16 cellular contexts compared by ENCODE assay signal in the genomic region with DNA sequence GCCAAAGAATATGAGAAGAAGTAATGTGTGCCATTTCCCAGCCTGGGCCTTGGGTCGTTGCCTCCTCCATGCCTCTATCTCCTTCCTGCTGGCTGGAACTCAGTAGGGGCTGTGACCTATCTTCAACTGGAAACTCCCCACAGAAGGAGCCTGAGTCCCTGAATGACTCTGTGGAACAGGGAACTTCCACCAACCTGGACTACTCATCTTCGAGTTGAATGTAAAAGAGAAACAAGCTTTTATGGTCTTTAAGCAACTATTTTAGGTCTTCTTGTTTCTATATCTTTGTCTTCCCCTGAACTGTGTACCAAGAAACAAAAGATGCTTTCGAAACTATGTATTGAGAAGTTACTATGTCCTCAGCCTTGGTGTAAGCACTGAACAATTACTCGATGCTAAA.
DNase-seq lines count a peak whose midpoint lies in the region; ATAC-seq and TF ChIP-seq lines count a peak whose summit lies in the region.
"Had no signal": no experiment of that assay in that cellular context is flagged by ENCODE, and none has a peak within 500 bp of the region (broad histone marks: within the 10 kb centered on the region; RNA-seq: fewer than 3 reads in every experiment).

No MANE protein-coding gene starts in this region.

- intact Hi-C loops in dorsolateral prefrontal cortex (cut with DNase I), result no loop called here

- H3K27ac ChIP-seq in dorsolateral prefrontal cortex, result no peak overlapping the region

- DNase-seq in GM19240 (ENCODE audit: insufficient read length, low spot score) (no peak), RPMI8226 (no peak), dorsolateral prefrontal cortex (no peak)
- no peak for DNase-seq in stimulated activated CD4-positive, alpha-beta T cell treated with anti-CD3 and anti-CD28 coated beads, Interleukin-4, amount 100 ng/mL, for 24 hours
- DNase-seq: activated naive CD8-positive, alpha-beta T cell treated with anti-CD3 and anti-CD28 coated beads, Interleukin-2, amount 50 U/mL, for 24 hours; activated T-cell treated with anti-CD3 and anti-CD28 coated beads for 4 hours; H9; hypothalamus; NCI-H2171; retina had no signal

- no peak for TF ChIP-seq POLR2A in GM18505 (IDR thresholded peaks at IDR 0.05; ENCODE audit: borderline replicate concordance, extremely low read depth, insufficient read depth, insufficient read length)

- peak; percentile 52 for ATAC-seq in GM18505 (IDR thresholded peaks at IDR 0.05; ENCODE audit: unreplicated experiment)
- peak; percentile 73 for ATAC-seq in GM21360 (IDR thresholded peaks at IDR 0.05; ENCODE audit: unreplicated experiment)
- peak; percentile 67 for ATAC-seq in HG02870 (IDR thresholded peaks at IDR 0.05; ENCODE audit: unreplicated experiment)
- peak; percentile 75 for ATAC-seq in HG03565 (IDR thresholded peaks at IDR 0.05; ENCODE audit: unreplicated experiment)
- ATAC-seq: activated naive CD8-positive, alpha-beta T cell treated with anti-CD3 and anti-CD28 coated beads, Interleukin-2, amount 50 U/mL, for 24 hours; esophagus mucosa; natural killer cell treated with Interleukin-12 subunit alpha and Interleukin-12 subunit beta and Interleukin-15 and Interleukin-18, amount 100 ng/mL, for 72 hours had no signal

- H3K27me3 ChIP-seq in dorsolateral prefrontal cortex, result peaks cover 0 to 17% (median 0%) of the 10 kb centered on the region in 45 donors

- no peak for TF ChIP-seq CTCF in dorsolateral prefrontal cortex (IDR thresholded peaks at IDR 0.05 in 54 of 56, conservative IDR thresholded peaks at IDR 0.05 in 2 of 56; ENCODE audit: low read depth in 1 of 56, partially characterized antibody in 56 of 56)

- no peak overlapping the region for H3K4me3 ChIP-seq in dorsolateral prefrontal cortex
